27 cellular contexts compared by ENCODE assay signal in genomic region chr4:119738901-119739300, GRCh38.
"Had no signal": no experiment of that assay in that cellular context is flagged by ENCODE, and none has a peak within 500 bp of the region (broad histone marks: within the 10 kb centered on the region; RNA-seq: fewer than 3 reads in every experiment).

No MANE protein-coding gene starts in this region.

- H3K4me2 ChIP-seq: neural progenitor cell, smooth muscle cell had no signal

- H3K27ac ChIP-seq: left lung, lower lobe of right lung, neural progenitor cell, neutrophil, right atrium auricular region, right lobe of liver, stomach, testis, upper lobe of right lung had no signal

- H3K9ac ChIP-seq: neural progenitor cell had no signal

- H3K36me3 Mint-ChIP-seq: immature natural killer cell; naive thymus-derived CD8-positive, alpha-beta T cell; neural progenitor cell; stimulated activated naive B cell treated with anti-CD40 and anti-IgM and Interleukin-4, amounts not matched to agents 10 μg/mL and 1 μg/mL and 100 μg/mL, for 72 hours had no signal

- H3K4me3 ChIP-seq: left lung, lower lobe of right lung, neural progenitor cell, right atrium auricular region, right lobe of liver, smooth muscle cell, stomach, testis, tibial artery, upper lobe of right lung had no signal

- H3K36me3 ChIP-seq: left lung, lower lobe of right lung, neural progenitor cell, neutrophil, right atrium auricular region, right lobe of liver, stomach, tibial artery, upper lobe of right lung had no signal

- H3K4me1 ChIP-seq: left lung, lower lobe of right lung, neural progenitor cell, right lobe of liver, testis had no signal

- H3K9me3 Mint-ChIP-seq: naive thymus-derived CD8-positive, alpha-beta T cell; nephron progenitor cell; neural progenitor cell had no signal

- H3K27me3 ChIP-seq: left lung, neural progenitor cell, neutrophil, right atrium auricular region, right lobe of liver, stomach, testis, tibial artery, upper lobe of right lung had no signal

- H3K27me3 Mint-ChIP-seq: progenitor cell of endocrine pancreas had no signal

- DNase-seq: hypothalamus; immature natural killer cell; kidney; left colon; left lung; lower lobe of right lung; mammary epithelial cell; mesenchymal stem cell; naive thymus-derived CD8-positive, alpha-beta T cell; nephron progenitor cell; occipital lobe; right lobe of liver; stimulated activated CD4-positive, alpha-beta T cell treated with anti-CD3 and anti-CD28 coated beads, Interleukin-1b, Interleukin-23, amount 100 ng/mL, for 48 hours; stimulated activated CD4-positive, alpha-beta T cell treated with anti-CD3 and anti-CD28 coated beads, Interleukin-2, amount 100 ng/mL, for 48 hours; stimulated activated CD4-positive, alpha-beta T cell treated with anti-CD3 and anti-CD28 coated beads, Interleukin-4, amount 100 ng/mL, for 4 hours; stimulated activated naive B cell treated with anti-CD40 and anti-IgM and Interleukin-4, amounts not matched to agents 10 μg/mL and 1 μg/mL and 100 μg/mL, for 72 hours; stimulated activated naive CD8-positive, alpha-beta T cell treated with anti-CD3 and anti-CD28 coated beads, Interleukin-15, Interleukin-2, amounts not matched to agents 100 U/mL and 50 U/mL, for 24 hours; stomach; testis; tibial artery; trophoblast cell; upper lobe of right lung had no signal

- H3K4me1 Mint-ChIP-seq: immature natural killer cell; naive thymus-derived CD8-positive, alpha-beta T cell; stimulated activated naive B cell treated with anti-CD40 and anti-IgM and Interleukin-4, amounts not matched to agents 10 μg/mL and 1 μg/mL and 100 μg/mL, for 72 hours had no signal

- H2AFZ ChIP-seq: neural progenitor cell had no signal

- H3K27ac Mint-ChIP-seq: immature natural killer cell; naive thymus-derived CD8-positive, alpha-beta T cell; neural progenitor cell; progenitor cell of endocrine pancreas; stimulated activated naive B cell treated with anti-CD40 and anti-IgM and Interleukin-4, amounts not matched to agents 10 μg/mL and 1 μg/mL and 100 μg/mL, for 72 hours had no signal

- H3K4me3 Mint-ChIP-seq: immature natural killer cell; naive thymus-derived CD8-positive, alpha-beta T cell; nephron progenitor cell; neural progenitor cell; stimulated activated naive B cell treated with anti-CD40 and anti-IgM and Interleukin-4, amounts not matched to agents 10 μg/mL and 1 μg/mL and 100 μg/mL, for 72 hours had no signal

- ATAC-seq: left colon; left lung; lower lobe of right lung; naive thymus-derived CD8-positive, alpha-beta T cell; right lobe of liver; stimulated activated naive B cell treated with anti-CD40 and anti-IgM and Interleukin-4, amounts not matched to agents 10 μg/mL and 1 μg/mL and 100 μg/mL, for 72 hours; stimulated activated naive CD8-positive, alpha-beta T cell treated with anti-CD3 and anti-CD28 coated beads, Interleukin-15, Interleukin-2, amounts not matched to agents 100 U/mL and 50 U/mL, for 24 hours; upper lobe of right lung had no signal

- H3K9me3 ChIP-seq: left lung, lower lobe of right lung, neutrophil, right atrium auricular region, right lobe of liver, stomach, testis, tibial artery, upper lobe of right lung had no signal
